Comparison of ENCODE assay signal across 8 cellular contexts in the genomic region with DNA sequence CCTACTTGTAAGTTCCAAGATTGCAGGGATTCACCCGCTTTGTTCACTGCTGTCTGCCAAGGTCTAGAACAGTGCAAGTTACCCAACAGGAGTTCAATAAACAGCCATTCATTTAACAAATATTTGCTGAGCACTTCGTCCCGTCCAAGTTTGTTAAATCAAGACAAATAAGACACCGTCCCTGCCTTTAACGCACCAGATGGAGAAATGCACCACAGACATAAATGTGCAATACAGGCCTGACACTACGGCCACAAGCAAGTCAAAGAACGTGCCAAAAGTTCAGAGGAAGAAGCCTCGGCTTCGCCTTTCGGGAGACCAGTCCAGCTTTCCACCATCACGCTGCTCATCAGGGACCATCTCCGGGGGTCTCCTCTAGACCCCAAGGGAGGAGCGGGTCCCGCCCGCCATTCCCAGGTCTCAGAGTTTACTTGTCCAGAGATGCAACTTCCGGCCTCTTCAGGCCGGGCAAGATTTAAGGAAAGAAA. TPM values are rescaled to one million over a fixed set of nuclear protein-coding genes. Genes with fewer than 3 reads are reported as not detected.
DNase-seq lines count a peak whose midpoint lies in the region; ATAC-seq and TF ChIP-seq lines count a peak whose summit lies in the region.

No MANE protein-coding gene starts in this region.

- H3K36me3 Mint-ChIP-seq in neural crest cell (ENCODE audit: low read depth), result peaks cover 20% of the 10 kb centered on the region

- peak overlapping the region; percentile 87 to 97 (median 92) for H3K27ac ChIP-seq in esophagus squamous epithelium

- intact Hi-C loops in esophagus squamous epithelium (cut with DNase I), result no loop called here

- peak overlapping the region; percentile 68 to 82 (median 70) for H3K4me3 ChIP-seq in esophagus squamous epithelium

- H3K4me1 ChIP-seq in esophagus squamous epithelium, result peaks cover 21 to 53% (median 23%) of the 10 kb centered on the region in 3 donors

- 0 to 1% methylated on average over 12 to 16 of the region's 17 CpGs for WGBS in esophagus squamous epithelium, 2 donors

- peak; percentile 29 for DNase-seq in SIG-M5 treated with dmso at 0.1 percent for 504 hours (lab: John Stamatoyannopoulos, UW; ENCODE audit: unreplicated experiment)
- no peak for DNase-seq in SIG-M5 (lab: John Stamatoyannopoulos, UW)
- no peak for DNase-seq in esophagus squamous epithelium (lab: John Stamatoyannopoulos, UW)
- DNase-seq in neural crest cell (ENCODE audit: low read depth, low spot score), result no peak

- no peak for TF ChIP-seq POLR2A in esophagus squamous epithelium (IDR thresholded peaks at IDR 0.05)

- no peaks in the 10 kb centered on the region for H3K9me3 ChIP-seq in esophagus squamous epithelium

- ATAC-seq in HG02852 (IDR thresholded peaks at IDR 0.05; ENCODE audit: unreplicated experiment) (peak; percentile 2), SK-N-SH treated with all-trans-retinoic acid at 6 μM for 48 hours (peak; percentile 7), GM21786 (IDR thresholded peaks at IDR 0.05; ENCODE audit: unreplicated experiment) (no peak), GM18861 (IDR thresholded peaks at IDR 0.05; ENCODE audit: unreplicated experiment) (no peak)

- no peaks in the 10 kb centered on the region for H3K27me3 Mint-ChIP-seq in neural crest cell (ENCODE audit: low read depth)

- H3K9me3 Mint-ChIP-seq in neural crest cell, result no peaks in the 10 kb centered on the region

- H3K36me3 ChIP-seq in esophagus squamous epithelium, result peaks cover 13 to 31% (median 23%) of the 10 kb centered on the region in 3 donors

- peak overlapping the region; percentile 100 for H3K4me3 Mint-ChIP-seq in neural crest cell

- peaks cover 60% of the 10 kb centered on the region for H3K4me1 Mint-ChIP-seq in neural crest cell

- no peaks in the 10 kb centered on the region for H3K27me3 ChIP-seq in esophagus squamous epithelium

- no peak for TF ChIP-seq CTCF in esophagus squamous epithelium (IDR thresholded peaks at IDR 0.05)
- no peak for TF ChIP-seq CTCF in neural crest cell (conservative IDR thresholded peaks at IDR 0.05)

- peak overlapping the region; percentile 95 for H3K27ac Mint-ChIP-seq in neural crest cell (ENCODE audit: unreplicated experiment)

TF ChIP-seq in SK-N-SH treated with all-trans-retinoic acid at 6 μM for 48 hours, 23 proteins besides CTCF, POLR2A, EP300 and RAD21:
- 0 out of 2 replicates have a peak, but pooled peaks have one; percentile 4 for TF ChIP-seq ZNF8 (CRISPR knock-in tag; IDR thresholded peaks at IDR 0.05)
- TF ChIP-seq, protein P1, sequence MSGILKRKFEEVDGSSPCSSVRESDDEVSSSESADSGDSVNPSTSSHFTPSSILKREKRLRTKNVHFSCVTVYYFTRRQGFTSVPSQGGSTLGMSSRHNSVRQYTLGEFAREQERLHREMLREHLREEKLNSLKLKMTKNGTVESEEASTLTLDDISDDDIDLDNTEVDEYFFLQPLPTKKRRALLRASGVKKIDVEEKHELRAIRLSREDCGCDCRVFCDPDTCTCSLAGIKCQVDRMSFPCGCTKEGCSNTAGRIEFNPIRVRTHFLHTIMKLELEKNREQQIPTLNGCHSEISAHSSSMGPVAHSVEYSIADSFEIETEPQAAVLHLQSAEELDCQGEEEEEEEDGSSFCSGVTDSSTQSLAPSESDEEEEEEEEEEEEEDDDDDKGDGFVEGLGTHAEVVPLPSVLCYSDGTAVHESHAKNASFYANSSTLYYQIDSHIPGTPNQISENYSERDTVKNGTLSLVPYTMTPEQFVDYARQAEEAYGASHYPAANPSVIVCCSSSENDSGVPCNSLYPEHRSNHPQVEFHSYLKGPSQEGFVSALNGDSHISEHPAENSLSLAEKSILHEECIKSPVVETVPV (CRISPR knock-in tag; IDR thresholded peaks at IDR 0.05), result no peak

RNA-seq across cellular contexts. Expression of gene C2orf76, which starts 0.4 kb away (rescaled TPM):
- total RNA-seq in esophagus squamous epithelium, result 1 to 10 TPM; 5.7 to 9.7 (median 8.4) TPM
- total RNA-seq in neural crest cell, result 10.6 and 11.6 TPM in 2 replicates

RNA-seq across cellular contexts. Expression of gene DBI, which starts 0.6 kb away (rescaled TPM):
- 100 to 1,000 TPM; 389 to 692 (median 411) TPM for total RNA-seq in esophagus squamous epithelium
- total RNA-seq in neural crest cell, result 222 and 236 TPM in 2 replicates

Comparison
In these comparisons a context has a peak if more than half of its experiments do, and no peak if none do; other contexts are left out.
1. ATAC-seq: peak in HG02852 (single experiment) and SK-N-SH treated with all-trans-retinoic acid at 6 μM for 48 hours (single experiment); none in GM21786 (single experiment) and GM18861 (single experiment).